In genomic region chr12:45878630-45879255, GRCh38 we compare ENCODE assay signal across 9 cellular contexts.
A peak's percentile ranks its signal among the peaks of the same experiment; 100 is the strongest.
DNase-seq lines count a peak whose midpoint lies in the region; ATAC-seq and TF ChIP-seq lines count a peak whose summit lies in the region.
"Had no signal": no experiment of that assay in that cellular context is flagged by ENCODE, and none has a peak within 500 bp of the region (broad histone marks: within the 10 kb centered on the region; RNA-seq: fewer than 3 reads in every experiment).

No MANE protein-coding gene starts in this region.

- no peaks in the 10 kb centered on the region for H3K9me3 ChIP-seq in CD8-positive, alpha-beta T cell (ENCODE audit: low read length)
- no peaks in the 10 kb centered on the region for H3K9me3 ChIP-seq in H9 (ENCODE audit: control insufficient read depth, low read depth, low read length)
- H3K9me3 ChIP-seq in mucosa of descending colon, result no peaks in the 10 kb centered on the region
- no peaks in the 10 kb centered on the region for H3K9me3 ChIP-seq in HAP-1
- H3K9me3 ChIP-seq in WERI-Rb-1 (ENCODE audit: severe bottlenecking), result no peaks in the 10 kb centered on the region

- TF ChIP-seq POLR2A in GM18505 (IDR thresholded peaks at IDR 0.05; ENCODE audit: borderline replicate concordance, extremely low read depth, insufficient read depth, insufficient read length), result no peak

- H3K4me1 ChIP-seq in CD8-positive, alpha-beta T cell (ENCODE audit: insufficient read depth, low read length), result no peaks in the 10 kb centered on the region
- H3K4me1 ChIP-seq in H9 (ENCODE audit: insufficient read depth, low read length), result no peaks in the 10 kb centered on the region; the same call in 1 of the 2 replicates
- no peaks in the 10 kb centered on the region for H3K4me1 ChIP-seq in mucosa of descending colon (ENCODE audit: low read depth)
- no peaks in the 10 kb centered on the region for H3K4me1 ChIP-seq in HAP-1

- no peak overlapping the region for H2AFZ ChIP-seq in H9 (ENCODE audit: low read length)

- H3T11ph ChIP-seq in H9 (ENCODE audit: low read length), result no peak overlapping the region

- no peak overlapping the region for H2AK5ac ChIP-seq in H9 (ENCODE audit: insufficient read length, low read length)

- no peak overlapping the region for H2BK12ac ChIP-seq in H9 (ENCODE audit: insufficient read length, low read depth, low read length)

- H3K9me3 Mint-ChIP-seq in CD8-positive, alpha-beta T cell, result no peaks in the 10 kb centered on the region
- peaks cover 3 to 4% of the 10 kb centered on the region in 2 experiments; a peak in 2 of 5 replicates for H3K9me3 Mint-ChIP-seq in H9
- peaks cover 3% of the 10 kb centered on the region for H3K9me3 Mint-ChIP-seq in activated naive CD8-positive, alpha-beta T cell treated with anti-CD3 and anti-CD28 coated beads for 36 hours

- no peak overlapping the region for H3K56ac ChIP-seq in H9 (ENCODE audit: insufficient read length, low read depth, low read length)

- no peak overlapping the region for H2BK15ac ChIP-seq in H9 (ENCODE audit: low read depth, low read length)

- no peak overlapping the region for H2BK120ac ChIP-seq in H9 (ENCODE audit: low read depth, low read length, poor library complexity, severe bottlenecking)

- peak overlapping the region; percentile 36 for H3K4me3 Mint-ChIP-seq in CD8-positive, alpha-beta T cell
- H3K4me3 Mint-ChIP-seq in H9, result no peak overlapping the region
- H3K4me3 Mint-ChIP-seq in activated naive CD8-positive, alpha-beta T cell treated with anti-CD3 and anti-CD28 coated beads for 36 hours, result no peak overlapping the region

- peaks cover 4% of the 10 kb centered on the region for H3K36me3 ChIP-seq in CD8-positive, alpha-beta T cell (ENCODE audit: insufficient read depth, low read length)
- no peaks in the 10 kb centered on the region for H3K36me3 ChIP-seq in mucosa of descending colon (ENCODE audit: low read depth)
- H3K36me3 ChIP-seq in HAP-1 (replicated peaks), result peaks cover 6% of the 10 kb centered on the region
- peaks cover 29% of the 10 kb centered on the region for H3K36me3 ChIP-seq in WERI-Rb-1

- TF ChIP-seq CTCF in CD8-positive, alpha-beta T cell (IDR thresholded peaks at IDR 0.05), result no peak
- TF ChIP-seq CTCF in H9 (conservative IDR thresholded peaks at IDR 0.05) (no peak), mucosa of descending colon (IDR thresholded peaks at IDR 0.05) (no peak), WERI-Rb-1 (IDR thresholded peaks at IDR 0.05; ENCODE audit: low read depth, low read length) (no peak)

- intact Hi-C loops in CD8-positive, alpha-beta T cell (cut with DNase I, micrococcal nuclease), result no loop called here
- intact Hi-C loops in mucosa of descending colon (cut with DNase I, micrococcal nuclease), result no loop called here

- peak; percentile 38 for ATAC-seq in CD8-positive, alpha-beta T cell
- ATAC-seq in mucosa of descending colon (peak; percentile 51), GM21423 (IDR thresholded peaks at IDR 0.05; ENCODE audit: unreplicated experiment) (no peak), GM18505 (IDR thresholded peaks at IDR 0.05; ENCODE audit: unreplicated experiment) (no peak)

- peak overlapping the region; percentile 24 for H3K27ac ChIP-seq in CD8-positive, alpha-beta T cell (ENCODE audit: low read depth, low read length)
- H3K27ac ChIP-seq in H9 (ENCODE audit: insufficient read length, low read depth, low read length), result no peak overlapping the region
- no peak overlapping the region for H3K27ac ChIP-seq in WERI-Rb-1

- peak in 2 of 7 experiments; percentile 27 to 38 for DNase-seq in CD8-positive, alpha-beta T cell
- no peak for DNase-seq in H9
- DNase-seq in activated naive CD8-positive, alpha-beta T cell treated with anti-CD3 and anti-CD28 coated beads for 36 hours, result no peak
- DNase-seq in mucosa of descending colon, result no peak
- no peak for DNase-seq in HAP-1 (ENCODE audit: low spot score in 2 of 2)
- DNase-seq in WERI-Rb-1, result no peak
- DNase-seq: KG1 had no signal

- H3K27ac Mint-ChIP-seq in CD8-positive, alpha-beta T cell, result peak overlapping the region; percentile 82
- H3K27ac Mint-ChIP-seq in H9, result peak overlapping the region; percentile 25 to 78 (median 76); a peak in 3 of 7 replicates
- peak overlapping the region; percentile 60 for H3K27ac Mint-ChIP-seq in activated naive CD8-positive, alpha-beta T cell treated with anti-CD3 and anti-CD28 coated beads for 36 hours

- no peaks in the 10 kb centered on the region for H3K27me3 ChIP-seq in CD8-positive, alpha-beta T cell (ENCODE audit: insufficient read depth, low read length)
- no peaks in the 10 kb centered on the region for H3K27me3 ChIP-seq in H9 (ENCODE audit: insufficient read depth, low read length)
- H3K27me3 ChIP-seq in HAP-1 (ENCODE audit: low read depth), result no peaks in the 10 kb centered on the region
- H3K27me3 ChIP-seq in WERI-Rb-1 (ENCODE audit: insufficient read depth, low read depth, severe bottlenecking), result no peaks in the 10 kb centered on the region

- H3K18ac ChIP-seq in H9 (ENCODE audit: insufficient read length, low read depth, low read length), result no peak overlapping the region

- no CpG with 5 or more reads among the region's 8 CpGs for WGBS in H9 (ENCODE audit: extremely low coverage, insufficient read length, low lambda C conversion rate)

- H3K9ac ChIP-seq in H9 (ENCODE audit: extremely low read depth, insufficient read length, low read length), result no peak overlapping the region

- in situ Hi-C loops in HAP-1 (cut with MboI; ENCODE audit: low sequenced_read_pairs), result no loop called here

- no peak overlapping the region for H4K5ac ChIP-seq in H9 (ENCODE audit: insufficient read length, low read depth, low read length)

- H3K79me2 ChIP-seq in H9 (ENCODE audit: insufficient read depth, low read length), result no peaks in the 10 kb centered on the region

- H3K79me1 ChIP-seq in H9 (ENCODE audit: insufficient read depth, low read depth, low read length, poor library complexity, severe bottlenecking), result no peaks in the 10 kb centered on the region

- H4K8ac ChIP-seq in H9 (replicated peaks; ENCODE audit: insufficient read length, low read depth, low read length), result no peak overlapping the region

- H3K23me2 ChIP-seq in H9 (ENCODE audit: insufficient read length, low read depth, low read length, poor library complexity, severe bottlenecking), result no peaks in the 10 kb centered on the region

- no peaks in the 10 kb centered on the region for H4K20me1 ChIP-seq in H9 (ENCODE audit: control insufficient read depth, insufficient read depth, insufficient read length)

- H3K36me3 Mint-ChIP-seq in CD8-positive, alpha-beta T cell, result peaks cover 78% of the 10 kb centered on the region
- peaks cover 36 to 60% (median 60%) of the 10 kb centered on the region in 3 experiments for H3K36me3 Mint-ChIP-seq in H9 (ENCODE audit: insufficient read depth in 1 of 3, low read depth in 3 of 3)
- peaks cover 58% of the 10 kb centered on the region for H3K36me3 Mint-ChIP-seq in activated naive CD8-positive, alpha-beta T cell treated with anti-CD3 and anti-CD28 coated beads for 36 hours

- H3K23ac ChIP-seq in H9 (ENCODE audit: insufficient read length, low read depth, low read length), result no peak overlapping the region

- peaks cover 36% of the 10 kb centered on the region for H3K4me1 Mint-ChIP-seq in CD8-positive, alpha-beta T cell (ENCODE audit: low read depth)
- H3K4me1 Mint-ChIP-seq in H9, result peaks cover 11 to 16% of the 10 kb centered on the region in 2 experiments
- peaks cover 25% of the 10 kb centered on the region for H3K4me1 Mint-ChIP-seq in activated naive CD8-positive, alpha-beta T cell treated with anti-CD3 and anti-CD28 coated beads for 36 hours

- no peak overlapping the region for H3K4ac ChIP-seq in H9 (ENCODE audit: low read depth, low read length)

- H2BK5ac ChIP-seq in H9 (ENCODE audit: insufficient read length, low read length), result no peak overlapping the region

- H3K14ac ChIP-seq in H9 (ENCODE audit: insufficient read depth, low read length), result no peak overlapping the region

- CTCF ChIA-PET in CD8-positive, alpha-beta T cell (lab: Charles Lee), result interaction anchor here (1.1 kb wide), 1 partner anchor 9 kb away, joined by 3 read pairs; no protein-coding TSS in a partner anchor

- H3K4me2 ChIP-seq in H9 (ENCODE audit: insufficient read depth, insufficient read length, low read length), result no peak overlapping the region

- H4K91ac ChIP-seq in H9 (ENCODE audit: insufficient read length, low read depth, low read length), result no peak overlapping the region

- no peak overlapping the region for H2BK20ac ChIP-seq in H9 (ENCODE audit: low read depth, low read length, poor library complexity, severe bottlenecking)

- POLR2A ChIA-PET in CD8-positive, alpha-beta T cell (lab: Charles Lee), result no interaction called here

- H3K27me3 Mint-ChIP-seq in CD8-positive, alpha-beta T cell (ENCODE audit: low read depth), result no peaks in the 10 kb centered on the region
- H3K27me3 Mint-ChIP-seq in H9 (ENCODE audit: low read depth), result no peaks in the 10 kb centered on the region
- no peaks in the 10 kb centered on the region for H3K27me3 Mint-ChIP-seq in activated naive CD8-positive, alpha-beta T cell treated with anti-CD3 and anti-CD28 coated beads for 36 hours

- H3K4me3 ChIP-seq in CD8-positive, alpha-beta T cell (ENCODE audit: low read depth, low read length), result no peak overlapping the region
- H3K4me3 ChIP-seq in mucosa of descending colon (no peak overlapping the region), HAP-1 (no peak overlapping the region), WERI-Rb-1 (ENCODE audit: low read depth, low read length) (no peak overlapping the region)

Comparison
In these comparisons a context has a peak if more than half of its experiments do, and no peak if none do; other contexts are left out.
1. ATAC-seq: peak in CD8-positive, alpha-beta T cell (single experiment) and mucosa of descending colon (single experiment); none in GM21423 (single experiment) and GM18505 (single experiment).
2. Peak in every context shown above with its lines, with median percentiles within 50 percentile points of each other: H3K27ac Mint-ChIP-seq.